9 cellular contexts compared by ENCODE assay signal in the genomic region with DNA sequence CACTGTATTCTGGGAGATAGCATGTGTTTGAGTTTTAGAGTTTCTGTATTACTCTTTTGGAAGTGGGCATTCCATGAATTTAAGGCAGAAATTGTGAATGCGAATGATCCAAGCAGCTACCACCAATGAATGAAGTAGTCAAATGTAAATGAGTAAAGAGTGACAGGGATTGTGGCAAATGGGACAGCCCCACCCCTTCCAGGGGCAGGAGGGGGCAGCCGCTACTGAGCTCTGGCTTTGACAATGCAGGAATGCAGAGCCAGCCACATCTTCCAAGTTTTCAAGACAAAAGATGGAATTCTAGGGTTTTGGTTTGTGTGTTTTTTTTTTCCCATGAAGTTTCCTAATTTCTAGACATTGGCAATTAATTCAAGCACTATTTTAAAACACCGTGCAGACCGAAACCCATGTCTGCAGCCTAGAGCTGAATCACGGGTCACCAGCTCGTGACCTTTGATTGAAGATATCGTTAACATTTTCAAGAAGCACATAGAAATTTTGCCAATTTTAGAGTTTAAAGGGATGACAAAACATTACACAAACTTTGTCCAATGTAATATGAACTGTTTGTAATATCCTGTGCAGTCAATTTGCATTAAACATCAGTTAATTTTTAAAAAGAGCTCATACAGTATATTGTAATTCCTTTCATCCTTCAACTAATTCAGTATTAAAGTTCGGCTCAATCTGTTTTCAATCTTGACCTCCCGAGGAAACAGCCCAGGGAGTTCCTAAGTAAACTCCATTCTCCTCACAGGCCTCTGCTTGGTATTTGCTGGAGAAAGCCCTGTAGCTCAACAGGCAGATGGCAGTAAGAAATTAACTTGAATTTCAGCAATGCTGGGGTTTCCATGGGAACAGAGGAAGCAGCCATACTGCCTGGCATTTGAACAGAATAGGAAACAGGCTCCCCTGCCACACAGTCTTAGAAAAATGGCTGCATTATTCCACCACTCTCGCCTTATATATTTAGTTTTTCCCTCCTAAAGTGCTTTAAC.
DNase-seq lines count a peak whose midpoint lies in the region; FAIRE-seq and TF ChIP-seq lines count a peak whose summit lies in the region.
"Had no signal": no experiment of that assay in that cellular context is flagged by ENCODE, and none has a peak within 500 bp of the region (broad histone marks: within the 10 kb centered on the region; RNA-seq: fewer than 3 reads in every experiment).

No MANE protein-coding gene starts in this region.

- no peaks in the 10 kb centered on the region for H3K36me3 Mint-ChIP-seq in nephron (ENCODE audit: low read depth)

- no peaks in the 10 kb centered on the region for H3K9me3 ChIP-seq in esophagus muscularis mucosa
- no peaks in the 10 kb centered on the region for H3K9me3 ChIP-seq in breast epithelium
- H3K9me3 ChIP-seq: gastrocnemius medialis had no signal

- FAIRE-seq in D721Med (lab: Jason Lieb, UNC) = no peak

- no peaks in the 10 kb centered on the region for H3K9me3 Mint-ChIP-seq in nephron

- H3K27ac ChIP-seq in esophagus muscularis mucosa (replicated peaks in 1 of 4) (no peak overlapping the region), breast epithelium (no peak overlapping the region)
- H3K27ac ChIP-seq: gastrocnemius medialis had no signal

- no peaks in the 10 kb centered on the region for H3K4me1 ChIP-seq in esophagus muscularis mucosa
- H3K4me1 ChIP-seq in breast epithelium = no peaks in the 10 kb centered on the region
- H3K4me1 ChIP-seq: gastrocnemius medialis had no signal

- no peak for TF ChIP-seq POLR2A in esophagus muscularis mucosa (IDR thresholded peaks at IDR 0.05; ENCODE audit: low read depth)
- TF ChIP-seq POLR2A in breast epithelium (IDR thresholded peaks at IDR 0.05) = no peak

- 65% methylated on average over 10 of the region's 10 CpGs for WGBS in esophagus muscularis mucosa

- H3K27me3 Mint-ChIP-seq in nephron (ENCODE audit: low read depth) = no peaks in the 10 kb centered on the region

- intact Hi-C loops in esophagus muscularis mucosa (cut with DNase I) = no loop called here
- intact Hi-C loops in breast epithelium (cut with DNase I; ENCODE audit: low total_unique reads) = no loop called here

- no peak overlapping the region for H3K4me3 ChIP-seq in esophagus muscularis mucosa
- no peak overlapping the region for H3K4me3 ChIP-seq in breast epithelium
- H3K4me3 ChIP-seq: gastrocnemius medialis had no signal

- no peak for TF ChIP-seq EP300 in esophagus muscularis mucosa (IDR thresholded peaks at IDR 0.05)

- no peaks in the 10 kb centered on the region for H3K36me3 ChIP-seq in esophagus muscularis mucosa
- no peaks in the 10 kb centered on the region for H3K36me3 ChIP-seq in breast epithelium
- H3K36me3 ChIP-seq: gastrocnemius medialis had no signal

- DNase-seq in D721Med (ENCODE audit: insufficient read length, low spot score) (no peak), NCI-H446 treated with DMSO at 0.1 percent for 48 hours (lab: John Stamatoyannopoulos, UW) (peak; percentile 72), esophagus muscularis mucosa (ENCODE audit: extremely low spot score) (no peak), breast epithelium (ENCODE audit: low spot score in 2 of 2) (no peak), NOMO-1 treated with DMSO at 0.1 percent for 48 hours (lab: John Stamatoyannopoulos, UW; ENCODE audit: unreplicated experiment) (no peak)
- no peak for DNase-seq in stimulated activated CD4-positive, alpha-beta T cell treated with anti-CD3 and anti-CD28 coated beads, Interleukin-1b, Interleukin-23, amount 100 ng/mL, for 48 hours
- DNase-seq in stimulated activated CD4-positive, alpha-beta T cell treated with anti-CD3 and anti-CD28 coated beads, Interleukin-4, amount 100 ng/mL, for 4 hours = no peak
- DNase-seq: gastrocnemius medialis had no signal

- H3K4me3 Mint-ChIP-seq in nephron = no peak overlapping the region

- peak; percentile 33 for TF ChIP-seq CTCF in D721Med (IDR thresholded peaks at IDR 0.05; ENCODE audit: insufficient read depth, missing control alignments)
- TF ChIP-seq CTCF in esophagus muscularis mucosa (IDR thresholded peaks at IDR 0.05) = peak; percentile 16 to 28 (median 27)
- TF ChIP-seq CTCF in nephron (IDR thresholded peaks at IDR 0.05; ENCODE audit: unreplicated experiment in 3 of 3) = peak in 1 of 3 experiments; percentile 28
- no peak for TF ChIP-seq CTCF in breast epithelium (IDR thresholded peaks at IDR 0.05)

- H3K4me1 Mint-ChIP-seq in nephron = peaks cover 14% of the 10 kb centered on the region

- H3K27me3 ChIP-seq in esophagus muscularis mucosa = no peaks in the 10 kb centered on the region
- no peaks in the 10 kb centered on the region for H3K27me3 ChIP-seq in breast epithelium
- H3K27me3 ChIP-seq: gastrocnemius medialis had no signal

- H3K27ac Mint-ChIP-seq in nephron = peak overlapping the region; percentile 75 to 95 (median 90)

Comparison
In these comparisons a context has a peak if more than half of its experiments do, and no peak if none do; other contexts are left out.
1. CTCF ChIP-seq: peak in D721Med (single experiment) and esophagus muscularis mucosa (3 of 3); none in breast epithelium (0 of 3).